8 cellular contexts compared by ENCODE assay signal in genomic region chr12:96236221-96236822, GRCh38. TPM values are rescaled to one million over a fixed set of nuclear protein-coding genes. Genes with fewer than 3 reads are reported as not detected.
DNase-seq lines count a peak whose midpoint lies in the region; ATAC-seq and TF ChIP-seq lines count a peak whose summit lies in the region.

No MANE protein-coding gene starts in this region.

- H3K27me3 ChIP-seq in colonic mucosa: no peaks in the 10 kb centered on the region
- H3K27me3 ChIP-seq in naive thymus-derived CD4-positive, alpha-beta T cell (ENCODE audit: control insufficient read depth in 2 of 2, insufficient read depth in 2 of 2, low read length in 2 of 2): no peaks in the 10 kb centered on the region

- CTCF ChIA-PET in RWPE1 (lab: Yijun Ruan, JAX): interaction anchor here (1.4 kb wide), 1 partner anchor 21 kb away, joined by 3 read pairs; no protein-coding TSS in a partner anchor
- CTCF ChIA-PET in naive thymus-derived CD4-positive, alpha-beta T cell (lab: Charles Lee): no interaction called here

- peaks cover 0 to 24% (median 7%) of the 10 kb centered on the region in 5 donors for H3K36me3 Mint-ChIP-seq in naive thymus-derived CD4-positive, alpha-beta T cell

- peak overlapping the region; percentile 98 for H3K27ac ChIP-seq in RWPE1
- peak overlapping the region; percentile 53 for H3K27ac ChIP-seq in colonic mucosa
- H3K27ac ChIP-seq in naive thymus-derived CD4-positive, alpha-beta T cell (ENCODE audit: low read depth, low read length): peak overlapping the region; percentile 10

- ATAC-seq in naive thymus-derived CD4-positive, alpha-beta T cell: peak; percentile 76
- no peak for ATAC-seq in GM21515 (IDR thresholded peaks at IDR 0.05; ENCODE audit: unreplicated experiment)

- peaks cover 40 to 84% (median 72%) of the 10 kb centered on the region in 7 donors for H3K4me1 Mint-ChIP-seq in naive thymus-derived CD4-positive, alpha-beta T cell

- intact Hi-C loops in colonic mucosa (cut with DNase I): no loop called here
- intact Hi-C loops in naive thymus-derived CD4-positive, alpha-beta T cell (cut with micrococcal nuclease): no loop called here

- peak; percentile 45 for DNase-seq in AG20443 (ENCODE audit: low spot score)
- DNase-seq in RWPE1 (ENCODE audit: low spot score): no peak
- DNase-seq in colonic mucosa: no peak
- DNase-seq in naive thymus-derived CD4-positive, alpha-beta T cell: peak in 7 of 9 donors; percentile 45 to 65 (median 56)
- DNase-seq in COR-L47 (lab: John Stamatoyannopoulos, UW): no peak
- DNase-seq in medulla oblongata (ENCODE audit: extremely low spot score): no peak
- no peak for DNase-seq in NCI-H526 treated with DMSO at 0.1 percent for 48 hours (lab: John Stamatoyannopoulos, UW)

- H3K9ac ChIP-seq in colonic mucosa (ENCODE audit: low read depth in 2 of 2, low read length in 2 of 2): peak overlapping the region in 1 of 2 donors; percentile 29

- H3K4me1 ChIP-seq in colonic mucosa: no peaks in the 10 kb centered on the region
- H3K4me1 ChIP-seq in naive thymus-derived CD4-positive, alpha-beta T cell (ENCODE audit: control insufficient read depth in 2 of 2, insufficient read depth in 2 of 2, low read length in 2 of 2): peaks cover 32 to 51% of the 10 kb centered on the region in 2 donors

- H3K27ac Mint-ChIP-seq in naive thymus-derived CD4-positive, alpha-beta T cell: peak overlapping the region; percentile 53 to 89 (median 80)

- H3K9me3 ChIP-seq in colonic mucosa: no peaks in the 10 kb centered on the region
- H3K9me3 ChIP-seq in naive thymus-derived CD4-positive, alpha-beta T cell (ENCODE audit: control insufficient read depth in 2 of 3, low read length in 3 of 3): no peaks in the 10 kb centered on the region

- POLR2A ChIA-PET in RWPE1 (lab: Yijun Ruan, JAX; ENCODE audit: low non-redundant PET): no interaction called here
- POLR2A ChIA-PET in naive thymus-derived CD4-positive, alpha-beta T cell (lab: Charles Lee): interaction anchor here (1.3 kb wide), 1 partner anchor 164 kb away, joined by 5 read pairs; the partner anchor contains the start of gene CDK17

- H3K9me3 Mint-ChIP-seq in naive thymus-derived CD4-positive, alpha-beta T cell: peaks cover 0 to 2% (median 0%) of the 10 kb centered on the region in 11 donors

- H3K4me3 Mint-ChIP-seq in naive thymus-derived CD4-positive, alpha-beta T cell: peak overlapping the region; percentile 41 to 76 (median 62)

- TF ChIP-seq CTCF in RWPE1 (conservative IDR thresholded peaks at IDR 0.05; ENCODE audit: low read depth) (no peak), colonic mucosa (IDR thresholded peaks at IDR 0.05) (no peak)

- no peaks in the 10 kb centered on the region for H3K27me3 Mint-ChIP-seq in naive thymus-derived CD4-positive, alpha-beta T cell

- no peak overlapping the region for H3K4me3 ChIP-seq in colonic mucosa
- H3K4me3 ChIP-seq in naive thymus-derived CD4-positive, alpha-beta T cell (ENCODE audit: low read length): no peak overlapping the region

- no peaks in the 10 kb centered on the region for H3K36me3 ChIP-seq in colonic mucosa
- H3K36me3 ChIP-seq in naive thymus-derived CD4-positive, alpha-beta T cell (ENCODE audit: control insufficient read depth in 2 of 3, insufficient read depth in 3 of 3, low read length in 3 of 3): no peaks in the 10 kb centered on the region

RNA-seq across cellular contexts. Expression of gene ELK3, which starts 42.1 kb away (rescaled TPM):
- 10 to 100 TPM in 1 of 2 donors, 1 to 10 TPM in 1; 8.5 to 10.8 TPM for total RNA-seq in colonic mucosa
- 10 to 100 TPM; 24.9 to 52.3 (median 34.7) TPM for total RNA-seq in naive thymus-derived CD4-positive, alpha-beta T cell
- 10 to 100 TPM; 16.8 to 22.1 TPM for polyA plus RNA-seq in naive thymus-derived CD4-positive, alpha-beta T cell

Comparison
In these comparisons a context has a peak if more than half of its experiments do, and no peak if none do; other contexts are left out.
1. DNase-seq: peak in AG20443 (single experiment) and naive thymus-derived CD4-positive, alpha-beta T cell (7 of 9); none in RWPE1 (single experiment), colonic mucosa (single experiment), COR-L47 (single experiment), medulla oblongata (single experiment) and NCI-H526 treated with DMSO at 0.1 percent for 48 hours (single experiment).
2. H3K27ac ChIP-seq: peak in every context shown above with its lines; median percentile 98 in RWPE1; 53 in colonic mucosa; 10 in naive thymus-derived CD4-positive, alpha-beta T cell.